In genomic region chr1:58116284-58116683, GRCh38 we compare ENCODE assay signal across 33 cellular contexts.
"Had no signal": no experiment of that assay in that cellular context is flagged by ENCODE, and none has a peak within 500 bp of the region (broad histone marks: within the 10 kb centered on the region; RNA-seq: fewer than 3 reads in every experiment).

No MANE protein-coding gene starts in this region.

- H3K27me3 ChIP-seq: ascending aorta, SJSA1 had no signal

- H3K27me3 Mint-ChIP-seq: activated naive CD4-positive, alpha-beta T cell treated with anti-CD3 and anti-CD28 coated beads, Interleukin-2, amount 50 U/mL, for 24 hours; activated naive CD8-positive, alpha-beta T cell treated with anti-CD3 and anti-CD28 coated beads, Interleukin-2, amount 10 ng/mL, durations not matched to agents 7 days and 5 days; activated T-cell treated with anti-CD3 and anti-CD28 coated beads, Interleukin-2, amount 50 U/mL, for 24 hours had no signal

- H3K27ac Mint-ChIP-seq: activated CD4-positive, alpha-beta T cell treated with anti-CD3 and anti-CD28 coated beads for 36 hours; activated CD4-positive, alpha-beta T cell treated with anti-CD3 and anti-CD28 coated beads, Interleukin-2, amount 10 ng/mL, durations not matched to agents 7 days and 5 days; activated CD8-positive, alpha-beta T cell treated with anti-CD3 and anti-CD28 coated beads, Interleukin-2, amount 10 ng/mL, durations not matched to agents 7 days and 5 days; activated naive CD4-positive, alpha-beta T cell treated with anti-CD3 and anti-CD28 coated beads, Interleukin-2, amount 50 U/mL, for 24 hours; activated naive CD8-positive, alpha-beta T cell treated with anti-CD3 and anti-CD28 coated beads, Interleukin-2, amount 10 ng/mL, durations not matched to agents 7 days and 5 days; activated T-cell treated with anti-CD3 and anti-CD28 coated beads, Interleukin-2, amount 50 U/mL, for 24 hours; activated T-helper 2 cell treated with anti-CD3 and anti-CD28 coated beads, Interferon-gamma antibody, Interleukin-2, Interleukin-4, amounts not matched to agents 10 μg/mL and 5 μg/mL and 100 μg/mL, durations not matched to agents 14 hours and 24 hours and 36 hours; T-helper 1 cell treated with Interleukin-12 subunit alpha and Interleukin-12 subunit beta and Interleukin-4 antibody, amounts not matched to agents 30 μg/mL and 1 μg/mL, for 36 hours; T-helper 2 cell treated with Interferon-gamma antibody and Interleukin-4, amounts not matched to agents 5 μg/mL and 100 μg/mL, for 36 hours; WTC11 had no signal

- H3K9me3 Mint-ChIP-seq: activated T-helper 2 cell treated with anti-CD3 and anti-CD28 coated beads, Interferon-gamma antibody, Interleukin-2, Interleukin-4, amounts not matched to agents 10 μg/mL and 5 μg/mL and 100 μg/mL, durations not matched to agents 14 hours and 24 hours and 36 hours had no signal

- FAIRE-seq: TTC549 had no signal

- H3K4me3 ChIP-seq: ascending aorta, SJSA1 had no signal

- H3K36me3 ChIP-seq: ascending aorta, SJSA1 had no signal

- DNase-seq: activated CD4-positive, alpha-beta T cell treated with anti-CD3 and anti-CD28 coated beads for 36 hours; activated CD4-positive, alpha-beta T cell treated with anti-CD3 and anti-CD28 coated beads, Interleukin-2, amount 10 ng/mL, durations not matched to agents 7 days and 5 days; activated CD4-positive, alpha-beta T cell treated with anti-CD3 and anti-CD28 coated beads, Interleukin-2, amount 50 U/mL, for 48 hours; activated CD8-positive, alpha-beta T cell treated with anti-CD3 and anti-CD28 coated beads, Interleukin-2, amount 10 ng/mL, durations not matched to agents 7 days and 5 days; activated gamma-delta T cell; activated naive CD4-positive, alpha-beta T cell treated with Interleukin-2 at 50 U/mL for 16 hours; activated naive CD8-positive, alpha-beta T cell treated with anti-CD3 and anti-CD28 coated beads, Interleukin-2, amount 10 ng/mL, durations not matched to agents 7 days and 5 days; activated T-cell treated with anti-CD3 and anti-CD28 coated beads, Interleukin-2, amount 50 U/mL, for 24 hours; amygdala; Kasumi-1; MM.1S; MV-4-11; NCI-H1092 treated with DMSO at 0.1 percent for 48 hours; NCI-H1417; NCI-H146; NCI-H1930; NCI-H2081 treated with DMSO at 0.1 percent for 48 hours; NCI-H226; NCI-H446 treated with DMSO at 0.1 percent for 48 hours; NCI-H524 treated with DMSO at 0.1 percent for 48 hours; RPMI8226; SHP77 treated with DMSO at 0.1 percent for 48 hours; SK-N-SH had no signal

- H3K4me1 Mint-ChIP-seq: activated CD4-positive, alpha-beta T cell treated with anti-CD3 and anti-CD28 coated beads for 36 hours; activated naive CD4-positive, alpha-beta T cell treated with anti-CD3 and anti-CD28 coated beads, Interleukin-2, amount 50 U/mL, for 24 hours; WTC11 had no signal

- H3K36me3 Mint-ChIP-seq: activated naive CD4-positive, alpha-beta T cell treated with anti-CD3 and anti-CD28 coated beads, Interleukin-2, amount 50 U/mL, for 24 hours; activated naive CD8-positive, alpha-beta T cell treated with anti-CD3 and anti-CD28 coated beads, Interleukin-2, amount 10 ng/mL, durations not matched to agents 7 days and 5 days had no signal

- ATAC-seq: activated CD4-positive, alpha-beta T cell treated with anti-CD3 and anti-CD28 coated beads for 36 hours; activated CD4-positive, CD25-positive, alpha-beta regulatory T cell treated with anti-CD3 and anti-CD28 coated beads, Interleukin-2, amount 50 U/mL, for 24 hours; activated CD8-positive, alpha-beta T cell treated with anti-CD3 and anti-CD28 coated beads, Interleukin-2, amount 10 ng/mL, durations not matched to agents 7 days and 5 days; Panc1; WTC11 had no signal

- H3K4me3 Mint-ChIP-seq: activated CD4-positive, alpha-beta T cell treated with anti-CD3 and anti-CD28 coated beads for 36 hours; activated CD4-positive, alpha-beta T cell treated with anti-CD3 and anti-CD28 coated beads, Interleukin-2, amount 10 ng/mL, durations not matched to agents 7 days and 5 days; activated CD8-positive, alpha-beta T cell treated with anti-CD3 and anti-CD28 coated beads, Interleukin-2, amount 10 ng/mL, durations not matched to agents 7 days and 5 days; activated naive CD4-positive, alpha-beta T cell treated with anti-CD3 and anti-CD28 coated beads, Interleukin-2, amount 50 U/mL, for 24 hours; activated naive CD8-positive, alpha-beta T cell treated with anti-CD3 and anti-CD28 coated beads, Interleukin-2, amount 10 ng/mL, durations not matched to agents 7 days and 5 days; activated T-cell treated with anti-CD3 and anti-CD28 coated beads, Interleukin-2, amount 50 U/mL, for 24 hours; T-helper 1 cell treated with Interleukin-12 subunit alpha and Interleukin-12 subunit beta and Interleukin-4 antibody, amounts not matched to agents 30 μg/mL and 1 μg/mL, for 36 hours; T-helper 2 cell treated with Interferon-gamma antibody and Interleukin-4, amounts not matched to agents 5 μg/mL and 100 μg/mL, for 36 hours; WTC11 had no signal
